1 cellular context compared by ENCODE assay signal in the genomic region with DNA sequence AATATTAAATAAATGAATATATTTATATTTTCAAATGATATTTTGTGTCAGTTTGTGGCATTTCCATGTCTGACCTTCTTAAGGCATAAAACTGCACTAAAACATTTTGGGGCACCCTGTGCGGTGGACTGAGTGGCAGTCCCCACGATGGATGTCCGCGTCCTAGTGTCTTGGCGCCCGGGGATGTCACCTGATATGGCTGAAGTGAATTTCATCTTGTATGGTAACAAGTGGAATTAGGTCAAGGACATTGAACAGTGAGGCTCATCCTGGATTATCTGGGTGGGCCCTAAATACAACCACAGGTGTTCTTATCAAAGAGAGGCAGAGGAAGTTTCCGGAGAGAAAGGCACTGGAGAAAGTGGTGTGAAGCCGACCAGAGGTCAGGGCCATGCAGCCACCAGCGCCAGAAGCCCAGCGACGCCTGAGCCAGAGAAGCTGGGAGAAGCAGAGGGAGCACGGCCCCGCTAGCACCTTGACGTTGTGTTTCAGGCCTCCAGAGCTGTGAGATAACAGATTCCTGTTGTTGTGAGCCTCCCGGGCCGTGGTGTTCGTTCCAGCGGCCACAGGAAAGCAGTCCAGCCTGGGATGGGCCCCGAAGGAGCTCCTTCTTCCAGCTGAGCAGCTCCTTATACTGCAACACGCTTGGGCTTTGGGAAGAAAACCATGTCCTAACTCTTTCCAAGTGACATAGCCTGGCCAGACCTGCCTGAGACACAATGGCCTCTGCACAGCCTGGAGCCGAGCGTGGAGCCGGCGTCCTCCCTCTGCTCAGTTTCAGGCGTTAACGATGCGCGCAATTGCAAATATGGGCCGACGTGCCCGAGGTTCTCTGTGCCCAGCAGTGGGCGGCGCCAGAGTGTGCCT.
A peak's percentile ranks its signal among the peaks of the same experiment; 100 is the strongest.
TF ChIP-seq lines count a peak whose summit lies in the region.

No MANE protein-coding gene starts in this region.

TF ChIP-seq in HepG2, 621 proteins besides CTCF, POLR2A, EP300 and RAD21 (continued from another document):
- TF ChIP-seq, protein P1, sequence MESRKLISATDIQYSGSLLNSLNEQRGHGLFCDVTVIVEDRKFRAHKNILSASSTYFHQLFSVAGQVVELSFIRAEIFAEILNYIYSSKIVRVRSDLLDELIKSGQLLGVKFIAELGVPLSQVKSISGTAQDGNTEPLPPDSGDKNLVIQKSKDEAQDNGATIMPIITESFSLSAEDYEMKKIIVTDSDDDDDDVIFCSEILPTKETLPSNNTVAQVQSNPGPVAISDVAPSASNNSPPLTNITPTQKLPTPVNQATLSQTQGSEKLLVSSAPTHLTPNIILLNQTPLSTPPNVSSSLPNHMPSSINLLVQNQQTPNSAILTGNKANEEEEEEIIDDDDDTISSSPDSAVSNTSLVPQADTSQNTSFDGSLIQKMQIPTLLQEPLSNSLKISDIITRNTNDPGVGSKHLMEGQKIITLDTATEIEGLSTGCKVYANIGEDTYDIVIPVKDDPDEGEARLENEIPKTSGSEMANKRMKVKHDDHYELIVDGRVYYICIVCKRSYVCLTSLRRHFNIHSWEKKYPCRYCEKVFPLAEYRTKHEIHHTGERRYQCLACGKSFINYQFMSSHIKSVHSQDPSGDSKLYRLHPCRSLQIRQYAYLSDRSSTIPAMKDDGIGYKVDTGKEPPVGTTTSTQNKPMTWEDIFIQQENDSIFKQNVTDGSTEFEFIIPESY (CRISPR knock-in tag; IDR thresholded peaks at IDR 0.05), result peak; percentile 48; the same call in 1 of the 2 replicates
- TF ChIP-seq CAMTA2 (CRISPR knock-in tag; IDR thresholded peaks at IDR 0.05; ENCODE audit: borderline replicate concordance), result no peak
- no peak for TF ChIP-seq HOXA9 (CRISPR knock-in tag; IDR thresholded peaks at IDR 0.05; ENCODE audit: borderline replicate concordance)
- TF ChIP-seq ZNF558 (CRISPR knock-in tag; IDR thresholded peaks at IDR 0.05; ENCODE audit: borderline replicate concordance), result no peak
- TF ChIP-seq, protein P2, sequence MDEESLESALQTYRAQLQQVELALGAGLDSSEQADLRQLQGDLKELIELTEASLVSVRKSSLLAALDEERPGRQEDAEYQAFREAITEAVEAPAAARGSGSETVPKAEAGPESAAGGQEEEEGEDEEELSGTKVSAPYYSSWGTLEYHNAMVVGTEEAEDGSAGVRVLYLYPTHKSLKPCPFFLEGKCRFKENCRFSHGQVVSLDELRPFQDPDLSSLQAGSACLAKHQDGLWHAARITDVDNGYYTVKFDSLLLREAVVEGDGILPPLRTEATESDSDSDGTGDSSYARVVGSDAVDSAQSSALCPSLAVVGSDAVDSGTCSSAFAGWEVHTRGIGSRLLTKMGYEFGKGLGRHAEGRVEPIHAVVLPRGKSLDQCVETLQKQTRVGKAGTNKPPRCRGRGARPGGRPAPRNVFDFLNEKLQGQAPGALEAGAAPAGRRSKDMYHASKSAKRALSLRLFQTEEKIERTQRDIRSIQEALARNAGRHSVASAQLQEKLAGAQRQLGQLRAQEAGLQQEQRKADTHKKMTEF (CRISPR knock-in tag; IDR thresholded peaks at IDR 0.05), result no peak
- TF ChIP-seq EED (CRISPR knock-in tag; IDR thresholded peaks at IDR 0.05), result no peak
TF ChIP-seq in HepG2: peak in this region for 1.
